2 cellular contexts compared by ENCODE assay signal in genomic region chr7:121384159-121384745, GRCh38.
TF ChIP-seq lines count a peak whose summit lies in the region.

No MANE protein-coding gene starts in this region.

TF ChIP-seq in IMR-90, 13 proteins besides CTCF, POLR2A, EP300 and RAD21:
- no peak for TF ChIP-seq SMC3 (IDR thresholded peaks at IDR 0.05; ENCODE audit: low read depth, low read length)
- no peak for TF ChIP-seq MAFK (IDR thresholded peaks at IDR 0.05; ENCODE audit: low read depth, low read length)
- no peak for TF ChIP-seq CHD1 (IDR thresholded peaks at IDR 0.05; ENCODE audit: low read depth, low read length)
- TF ChIP-seq RCOR1 (IDR thresholded peaks at IDR 0.05; ENCODE audit: insufficient replicate concordance, low read length): no peak
- no peak for TF ChIP-seq RFX5 (IDR thresholded peaks at IDR 0.05; ENCODE audit: low read depth, low read length)
- TF ChIP-seq MXI1 (IDR thresholded peaks at IDR 0.05; ENCODE audit: borderline replicate concordance, low read depth, low read length): no peak
- TF ChIP-seq NFE2L2 (IDR thresholded peaks at IDR 0.05; ENCODE audit: low read depth, low read length): no peak
- TF ChIP-seq FOS (IDR thresholded peaks at IDR 0.05; ENCODE audit: low read depth, low read length): no peak
- no peak for TF ChIP-seq BHLHE40 (IDR thresholded peaks at IDR 0.05; ENCODE audit: low read depth, low read length)

TF ChIP-seq in GM12878, 131 proteins besides CTCF, POLR2A, EP300 and RAD21:
- TF ChIP-seq IRF5 (IDR thresholded peaks at IDR 0.05; ENCODE audit: borderline replicate concordance): no peak
